In genomic region chr2:101063352-101063751, GRCh38 we compare ENCODE assay signal across 9 cellular contexts.
A peak's percentile ranks its signal among the peaks of the same experiment; 100 is the strongest.
DNase-seq lines count a peak whose midpoint lies in the region; ATAC-seq and TF ChIP-seq lines count a peak whose summit lies in the region.
"Had no signal": no experiment of that assay in that cellular context is flagged by ENCODE, and none has a peak within 500 bp of the region (broad histone marks: within the 10 kb centered on the region; RNA-seq: fewer than 3 reads in every experiment).

No MANE protein-coding gene starts in this region.

- H3K4me1 ChIP-seq in breast epithelium (peaks cover 0 to 21% of the 10 kb centered on the region in 2 donors), skeletal muscle tissue (ENCODE audit: control insufficient read depth in 3 of 3, insufficient read depth in 3 of 3, low read length in 3 of 3) (peaks cover 19 to 47% (median 31%) of the 10 kb centered on the region in 3 donors)

- peak; percentile 33 for DNase-seq in H4 (ENCODE audit: low spot score)
- DNase-seq in breast epithelium (ENCODE audit: low spot score in 2 of 2), result no peak
- DNase-seq in left ventricle myocardium superior, result no peak
- DNase-seq in NAMALWA (ENCODE audit: low spot score), result no peak
- DNase-seq in cerebellar nuclear complex (lab: John Stamatoyannopoulos, UW), result no peak
- no peak for DNase-seq in GF-D8 (lab: John Stamatoyannopoulos, UW)
- DNase-seq: NCI-H2029 had no signal

- H3K9me3 ChIP-seq in breast epithelium (no peaks in the 10 kb centered on the region), skeletal muscle tissue (ENCODE audit: control insufficient read depth in 3 of 3, low read length in 3 of 3) (no peaks in the 10 kb centered on the region)

- H3K9ac ChIP-seq in skeletal muscle tissue (ENCODE audit: low read depth in 1 of 3, low read length in 3 of 3), result no peak overlapping the region

- peak overlapping the region; percentile 62 to 76 for H3K27ac ChIP-seq in breast epithelium
- peak overlapping the region; percentile 46 for H3K27ac ChIP-seq in skeletal muscle tissue (ENCODE audit: low read depth, low read length)

- ATAC-seq in left ventricle myocardium superior, result peak; percentile 28
- ATAC-seq in HG02973 (IDR thresholded peaks at IDR 0.05; ENCODE audit: unreplicated experiment), result no peak

- H3K27me3 ChIP-seq in breast epithelium (no peaks in the 10 kb centered on the region), skeletal muscle tissue (ENCODE audit: control insufficient read depth in 3 of 3, insufficient read depth in 3 of 3, low read length in 3 of 3) (no peaks in the 10 kb centered on the region)

- TF ChIP-seq CTCF in breast epithelium (IDR thresholded peaks at IDR 0.05), result no peak

- H3K36me3 ChIP-seq in breast epithelium, result no peaks in the 10 kb centered on the region
- peaks cover 0 to 4% (median 2%) of the 10 kb centered on the region in 3 donors for H3K36me3 ChIP-seq in skeletal muscle tissue (ENCODE audit: control insufficient read depth in 3 of 3, insufficient read depth in 3 of 3, low read length in 3 of 3)

- no peak for TF ChIP-seq POLR2A in breast epithelium (IDR thresholded peaks at IDR 0.05)

- H3K4me3 ChIP-seq in breast epithelium, result no peak overlapping the region
- H3K4me3 ChIP-seq in skeletal muscle tissue (ENCODE audit: low read length in 3 of 3), result no peak overlapping the region

- intact Hi-C loops in breast epithelium (cut with DNase I; ENCODE audit: low total_unique reads) (loop anchor here (10.0 kb wide), 1 partner anchor 61 kb away; no protein-coding TSS in a partner anchor), left ventricle myocardium superior (cut with micrococcal nuclease) (no loop called here)
